27 cellular contexts compared by ENCODE assay signal in genomic region chr2:169014780-169015179, GRCh38. TPM values are rescaled to one million over a fixed set of nuclear protein-coding genes. Genes with fewer than 3 reads are reported as not detected.
"Had no signal": no experiment of that assay in that cellular context is flagged by ENCODE, and none has a peak within 500 bp of the region (broad histone marks: within the 10 kb centered on the region; RNA-seq: fewer than 3 reads in every experiment).

No MANE protein-coding gene starts in this region.

- ATAC-seq: activated naive CD4-positive, alpha-beta T cell treated with anti-CD3 and anti-CD28 coated beads, Interleukin-2, amount 50 U/mL, for 72 hours; left lung; natural killer cell; right lobe of liver; SK-N-SH treated with all-trans-retinoic acid at 6 μM for 48 hours had no signal

- H3K36me3 ChIP-seq: adrenal gland, left lung, stomach, WERI-Rb-1 had no signal

- H3K4me3 Mint-ChIP-seq: dendritic cell treated with granulocyte-macrophage colony-stimulating factor and Interleukin-4, amounts not matched to agents 40 ng/mL and 50 ng/mL, for 4 days; memory B cell; natural killer cell; T-helper 1 cell treated with Interleukin-12 subunit alpha and Interleukin-12 subunit beta and Interleukin-4 antibody, amounts not matched to agents 30 μg/mL and 1 μg/mL, for 36 hours; type B pancreatic cell had no signal

- FAIRE-seq: endothelial cell of umbilical vein, keratinocyte, small intestine had no signal

- H3K27me3 Mint-ChIP-seq: type B pancreatic cell had no signal

- H3K36me3 Mint-ChIP-seq: activated naive CD4-positive, alpha-beta T cell treated with anti-CD3 and anti-CD28 coated beads, Interleukin-2, amount 50 U/mL, for 72 hours; memory B cell; natural killer cell; type B pancreatic cell had no signal

- DNase-seq: activated CD4-positive, alpha-beta T cell treated with anti-CD3 and anti-CD28 coated beads for 1 hour; activated CD8-positive, alpha-beta memory T cell treated with anti-CD3 and anti-CD28 coated beads for 24 hours; activated CD8-positive, alpha-beta memory T cell treated with anti-CD3 and anti-CD28 coated beads, Interleukin-2, amount 50 U/mL, for 48 hours; activated effector memory CD4-positive, alpha-beta T cell treated with Interleukin-2 at 50 U/mL for 16 hours; activated T-cell treated with anti-CD3 and anti-CD28 coated beads, Interleukin-2, amount 50 U/mL, for 48 hours; adrenal gland; effector memory CD4-positive, alpha-beta T cell; foreskin melanocyte; hypothalamus; left lung; natural killer cell; right lobe of liver; small intestine; stimulated activated CD4-positive, alpha-beta T cell treated with anti-CD3 and anti-CD28 coated beads, Interleukin-15, amount 100 ng/mL, for 24 hours; stimulated activated CD4-positive, alpha-beta T cell treated with anti-CD3 and anti-CD28 coated beads, Interleukin-2, amount 100 ng/mL, for 48 hours; stomach; testis; WERI-Rb-1 had no signal

- H3K9me3 Mint-ChIP-seq: memory B cell had no signal

- H3K4me1 Mint-ChIP-seq: memory B cell had no signal

- H3K4me3 ChIP-seq: adrenal gland, left lung, right lobe of liver, stomach, testis had no signal

- H3K4me1 ChIP-seq: adrenal gland, left lung, parathyroid adenoma, testis had no signal

- H3K27ac Mint-ChIP-seq: activated naive CD4-positive, alpha-beta T cell treated with anti-CD3 and anti-CD28 coated beads, Interleukin-2, amount 50 U/mL, for 72 hours; dendritic cell treated with granulocyte-macrophage colony-stimulating factor and Interleukin-4, amounts not matched to agents 40 ng/mL and 50 ng/mL, for 4 days; memory B cell; natural killer cell; T-helper 1 cell treated with Interleukin-12 subunit alpha and Interleukin-12 subunit beta and Interleukin-4 antibody, amounts not matched to agents 30 μg/mL and 1 μg/mL, for 36 hours; type B pancreatic cell had no signal

- H3K9me3 ChIP-seq: adrenal gland, left lung, right lobe of liver, stomach, testis had no signal

- H3K27me3 ChIP-seq: left lung, right lobe of liver, stomach, testis had no signal

- H3K27ac ChIP-seq: adrenal gland, left lung, parathyroid adenoma, testis, WERI-Rb-1 had no signal

RNA-seq across cellular contexts. Expression of gene ABCB11, which starts 16.3 kb away (rescaled TPM):
- total RNA-seq: activated naive CD4-positive, alpha-beta T cell treated with anti-CD3 and anti-CD28 coated beads, Interleukin-2, amount 50 U/mL, for 72 hours had no signal

RNA-seq across cellular contexts. Expression of gene DHRS9, which starts 54.6 kb away (rescaled TPM):
- total RNA-seq: endothelial cell of umbilical vein had no signal
